In the genomic region with DNA sequence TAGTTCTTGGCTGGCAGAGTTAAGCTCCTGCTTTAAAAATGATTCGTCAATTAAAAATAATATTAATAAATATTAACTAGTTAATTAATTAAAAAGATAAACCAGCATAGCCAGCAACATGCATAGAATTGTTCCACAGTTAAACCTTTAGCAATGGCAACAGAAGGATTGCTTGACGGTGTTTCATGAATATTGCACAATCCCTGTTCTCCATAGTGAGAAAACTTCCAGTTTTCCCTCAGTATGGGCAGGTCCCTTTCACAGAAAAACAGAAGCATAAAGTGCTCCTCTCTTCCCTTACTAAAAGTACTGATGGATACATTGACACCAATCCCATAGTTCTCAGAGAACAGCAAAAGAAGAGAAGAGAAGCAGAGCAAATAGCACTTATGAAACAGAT, we compare ENCODE assay signal across 30 cellular contexts.
"Had no signal": no experiment of that assay in that cellular context is flagged by ENCODE, and none has a peak within 500 bp of the region (broad histone marks: within the 10 kb centered on the region; RNA-seq: fewer than 3 reads in every experiment).

No MANE protein-coding gene starts in this region.

- DNase-seq: activated CD4-positive, alpha-beta T cell treated with anti-CD3 and anti-CD28 coated beads, Interleukin-2, amount 10 ng/mL, durations not matched to agents 7 days and 5 days; activated CD4-positive, CD25-positive, alpha-beta regulatory T cell treated with anti-CD3 and anti-CD28 coated beads, Interleukin-2, amount 50 U/mL, for 72 hours; activated CD8-positive, alpha-beta memory T cell treated with anti-CD3 and anti-CD28 coated beads, Interleukin-2, amount 10 ng/mL, durations not matched to agents 7 days and 5 days; activated CD8-positive, alpha-beta T cell treated with anti-CD3 and anti-CD28 coated beads for 36 hours; activated effector memory CD4-positive, alpha-beta T cell treated with anti-CD3 and anti-CD28 coated beads, Interleukin-2, amount 50 U/mL, for 16 hours; activated naive CD4-positive, alpha-beta T cell treated with anti-CD3 and anti-CD28 coated beads, Interleukin-2, amount 50 U/mL, for 16 hours; activated naive CD8-positive, alpha-beta T cell treated with anti-CD3 and anti-CD28 coated beads, Interleukin-2, amount 50 U/mL, for 24 hours; activated T-cell treated with anti-CD3 and anti-CD28 coated beads for 4 hours; aorta; caudate nucleus; effector CD4-positive, alpha-beta T cell; gastrocnemius medialis; head of caudate nucleus; left colon; nephron progenitor cell; pancreas; psoas muscle; right cardiac atrium; stimulated activated CD4-positive, alpha-beta T cell treated with anti-CD3 and anti-CD28 coated beads, Interleukin-1b, Interleukin-23, amount 100 ng/mL, for 48 hours; substantia nigra; T-helper 17 cell; thyroid gland; upper lobe of right lung; WERI-Rb-1 had no signal

- H3K27ac ChIP-seq: gastrocnemius medialis, pancreas, psoas muscle, skin epidermis, thyroid gland, upper lobe of right lung, WERI-Rb-1 had no signal

- H3K4me3 ChIP-seq: gastrocnemius medialis, pancreas, psoas muscle, skin epidermis, thyroid gland, upper lobe of right lung had no signal

- H3K9me3 Mint-ChIP-seq: activated CD4-positive, alpha-beta T cell treated with anti-CD3 and anti-CD28 coated beads, Interleukin-2, amount 10 ng/mL, durations not matched to agents 7 days and 5 days; activated CD8-positive, alpha-beta T cell treated with anti-CD3 and anti-CD28 coated beads for 36 hours; activated naive CD8-positive, alpha-beta T cell treated with anti-CD3 and anti-CD28 coated beads, Interleukin-2, amount 50 U/mL, for 24 hours; dendritic cell treated with granulocyte-macrophage colony-stimulating factor and Interleukin-4, amounts not matched to agents 40 ng/mL and 50 ng/mL, for 4 days; memory B cell; nephron progenitor cell; stimulated activated naive CD8-positive, alpha-beta T cell treated with anti-CD3 and anti-CD28 coated beads, Interleukin-15, Interleukin-2, amounts not matched to agents 100 ng/mL and 50 ng/mL, for 24 hours had no signal

- H3K4me1 Mint-ChIP-seq: activated CD4-positive, alpha-beta T cell treated with anti-CD3 and anti-CD28 coated beads, Interleukin-2, amount 10 ng/mL, durations not matched to agents 7 days and 5 days; activated CD8-positive, alpha-beta memory T cell treated with anti-CD3 and anti-CD28 coated beads, Interleukin-2, amount 10 ng/mL, durations not matched to agents 7 days and 5 days; brain; memory B cell had no signal

- H3K9me3 ChIP-seq: gastrocnemius medialis, pancreas, psoas muscle, thyroid gland, upper lobe of right lung had no signal

- H3K36me3 ChIP-seq: gastrocnemius medialis, pancreas, thyroid gland, upper lobe of right lung, WERI-Rb-1 had no signal

- H3K27me3 ChIP-seq: gastrocnemius medialis, pancreas, thyroid gland, upper lobe of right lung had no signal

- H3K27me3 Mint-ChIP-seq: brain had no signal

- H3K4me1 ChIP-seq: gastrocnemius medialis, pancreas, psoas muscle, thyroid gland, upper lobe of right lung had no signal

- H3K4me3 Mint-ChIP-seq: activated CD4-positive, alpha-beta T cell treated with anti-CD3 and anti-CD28 coated beads, Interleukin-2, amount 10 ng/mL, durations not matched to agents 7 days and 5 days; activated CD8-positive, alpha-beta memory T cell treated with anti-CD3 and anti-CD28 coated beads, Interleukin-2, amount 10 ng/mL, durations not matched to agents 7 days and 5 days; activated CD8-positive, alpha-beta T cell treated with anti-CD3 and anti-CD28 coated beads for 36 hours; activated naive CD8-positive, alpha-beta T cell treated with anti-CD3 and anti-CD28 coated beads, Interleukin-2, amount 50 U/mL, for 24 hours; brain; dendritic cell treated with granulocyte-macrophage colony-stimulating factor and Interleukin-4, amounts not matched to agents 40 ng/mL and 50 ng/mL, for 4 days; memory B cell; nephron progenitor cell; stimulated activated naive CD8-positive, alpha-beta T cell treated with anti-CD3 and anti-CD28 coated beads, Interleukin-15, Interleukin-2, amounts not matched to agents 100 ng/mL and 50 ng/mL, for 24 hours; T-helper 17 cell had no signal

- H3K27ac Mint-ChIP-seq: activated CD4-positive, alpha-beta T cell treated with anti-CD3 and anti-CD28 coated beads, Interleukin-2, amount 10 ng/mL, durations not matched to agents 7 days and 5 days; activated CD8-positive, alpha-beta memory T cell treated with anti-CD3 and anti-CD28 coated beads, Interleukin-2, amount 10 ng/mL, durations not matched to agents 7 days and 5 days; activated CD8-positive, alpha-beta T cell treated with anti-CD3 and anti-CD28 coated beads for 36 hours; activated naive CD8-positive, alpha-beta T cell treated with anti-CD3 and anti-CD28 coated beads, Interleukin-2, amount 50 U/mL, for 24 hours; brain; dendritic cell treated with granulocyte-macrophage colony-stimulating factor and Interleukin-4, amounts not matched to agents 40 ng/mL and 50 ng/mL, for 4 days; memory B cell; nephron progenitor cell; stimulated activated naive CD8-positive, alpha-beta T cell treated with anti-CD3 and anti-CD28 coated beads, Interleukin-15, Interleukin-2, amounts not matched to agents 100 ng/mL and 50 ng/mL, for 24 hours; T-helper 17 cell had no signal

- FAIRE-seq: keratinocyte, pancreas had no signal

- ATAC-seq: activated CD8-positive, alpha-beta memory T cell treated with anti-CD3 and anti-CD28 coated beads, Interleukin-2, amount 10 ng/mL, durations not matched to agents 7 days and 5 days; activated CD8-positive, alpha-beta T cell treated with anti-CD3 and anti-CD28 coated beads for 36 hours; activated naive CD8-positive, alpha-beta T cell treated with anti-CD3 and anti-CD28 coated beads, Interleukin-2, amount 50 U/mL, for 24 hours; gastrocnemius medialis; left colon; pancreas; psoas muscle; right cardiac atrium; T-helper 17 cell; upper lobe of right lung had no signal

- H3K36me3 Mint-ChIP-seq: activated CD8-positive, alpha-beta memory T cell treated with anti-CD3 and anti-CD28 coated beads, Interleukin-2, amount 10 ng/mL, durations not matched to agents 7 days and 5 days; brain; memory B cell had no signal
